Comparison of ENCODE assay signal across 20 cellular contexts in genomic region chr1:204435886-204436271, GRCh38. TPM values are rescaled to one million over a fixed set of nuclear protein-coding genes. Genes with fewer than 3 reads are reported as not detected.
DNase-seq lines count a peak whose midpoint lies in the region; ATAC-seq and TF ChIP-seq lines count a peak whose summit lies in the region.
"Had no signal": no experiment of that assay in that cellular context is flagged by ENCODE, and none has a peak within 500 bp of the region (broad histone marks: within the 10 kb centered on the region; RNA-seq: fewer than 3 reads in every experiment).

No MANE protein-coding gene starts in this region.

- no peak for TF ChIP-seq EP300 in suprapubic skin (IDR thresholded peaks at IDR 0.05)

- peak overlapping the region; percentile 53 for H3K4me3 ChIP-seq in adipocyte (ENCODE audit: low read length)
- H3K4me3 ChIP-seq in muscle layer of colon (ENCODE audit: low read depth in 1 of 2, low read length in 2 of 2) = no peak overlapping the region
- H3K4me3 ChIP-seq in suprapubic skin = no peak overlapping the region
- H3K4me3 ChIP-seq in OCI-LY7 (ENCODE audit: low read depth, low read length, poor library complexity, severe bottlenecking) = no peak overlapping the region
- H3K4me3 ChIP-seq: dorsolateral prefrontal cortex, smooth muscle cell, upper lobe of right lung had no signal

- 48% methylated on average over 3 of the region's 3 CpGs for WGBS in suprapubic skin

- H3K27ac Mint-ChIP-seq in activated naive CD4-positive, alpha-beta T cell treated with anti-CD3 and anti-CD28 coated beads, Interleukin-2, amount 50 U/mL, for 72 hours = peak overlapping the region in 1 of 2 donors; percentile 31
- H3K27ac Mint-ChIP-seq: activated naive CD8-positive, alpha-beta T cell treated with anti-CD3 and anti-CD28 coated beads for 36 hours had no signal

- no peaks in the 10 kb centered on the region for H3K79me2 ChIP-seq in OCI-LY7 (ENCODE audit: insufficient read depth, low read depth, low read length)

- no peak overlapping the region for H2AFZ ChIP-seq in OCI-LY7 (ENCODE audit: low read length)

- DNase-seq in activated naive CD4-positive, alpha-beta T cell treated with anti-CD3 and anti-CD28 coated beads, Interleukin-2, amount 50 U/mL, for 72 hours (ENCODE audit: low spot score in 2 of 2) = no peak
- no peak for DNase-seq in activated naive CD4-positive, alpha-beta T cell treated with Interleukin-2 at 50 U/mL for 16 hours
- DNase-seq in adipocyte (ENCODE audit: low read depth) (peak; percentile 32), suprapubic skin (ENCODE audit: low spot score in 2 of 2) (no peak), putamen (ENCODE audit: low spot score) (no peak), T-helper 9 cell (no peak), OCI-LY7 (ENCODE audit: low spot score) (no peak)
- DNase-seq: ACHN; activated CD4-positive, alpha-beta T cell treated with anti-CD3 and anti-CD28 coated beads, Interleukin-2, amount 50 U/mL, for 1 hour; activated naive CD8-positive, alpha-beta T cell treated with anti-CD3 and anti-CD28 coated beads for 36 hours; CD4-positive, alpha-beta memory T cell; DND-41; dorsolateral prefrontal cortex; islet precursor cell; Kasumi-1; NCI-H1417; NCI-H82; upper lobe of right lung had no signal

- intact Hi-C loops in OCI-LY7 (cut with micrococcal nuclease; ENCODE audit: unreplicated experiment) = no loop called here

- no TSS peak for BruUV-seq in OCI-LY7 (replicated peaks; lab: Mats Ljungman, UMichigan)

- H3K4me1 ChIP-seq in adipocyte (ENCODE audit: control insufficient read depth, insufficient read depth, low read length) = peaks cover 82% of the 10 kb centered on the region
- H3K4me1 ChIP-seq in muscle layer of colon (ENCODE audit: insufficient read depth, low read length) = peaks cover 57% of the 10 kb centered on the region
- peaks cover 65% of the 10 kb centered on the region for H3K4me1 ChIP-seq in suprapubic skin
- no peaks in the 10 kb centered on the region for H3K4me1 ChIP-seq in OCI-LY7 (ENCODE audit: insufficient read depth, low read length, poor library complexity, severe bottlenecking)

- peaks cover 11% of the 10 kb centered on the region for H3K36me3 ChIP-seq in adipocyte (ENCODE audit: control insufficient read depth, insufficient read depth, low read length, severe bottlenecking)
- peaks cover 60% of the 10 kb centered on the region for H3K36me3 ChIP-seq in muscle layer of colon (ENCODE audit: insufficient read depth, low read length)
- peaks cover 44% of the 10 kb centered on the region for H3K36me3 ChIP-seq in suprapubic skin
- H3K36me3 ChIP-seq in OCI-LY7 (ENCODE audit: insufficient read depth, low read length) = peaks cover 2% of the 10 kb centered on the region; the same call in 1 of the 2 replicates

- H3K27me3 ChIP-seq in adipocyte (replicated peaks; ENCODE audit: control insufficient read depth, insufficient read depth, low read length) (no peaks in the 10 kb centered on the region), muscle layer of colon (ENCODE audit: control insufficient read depth in 1 of 2, insufficient read depth in 2 of 2, low read length in 2 of 2) (no peaks in the 10 kb centered on the region), suprapubic skin (no peaks in the 10 kb centered on the region)
- H3K27me3 ChIP-seq: dorsolateral prefrontal cortex, upper lobe of right lung had no signal

- no peak for TF ChIP-seq POLR2A in suprapubic skin (IDR thresholded peaks at IDR 0.05)

- no peak overlapping the region for H3K4me2 ChIP-seq in OCI-LY7 (ENCODE audit: low read length)
- H3K4me2 ChIP-seq: smooth muscle cell had no signal

- CTCF ChIA-PET in OCI-LY7 (lab: Charles Lee; ENCODE audit: unreplicated experiment) = no interaction called here

- POLR2A ChIA-PET in OCI-LY7 (lab: Charles Lee) = interaction anchor here (0.7 kb wide), 1 partner anchor 72 kb away, joined by 3 read pairs; no protein-coding TSS in a partner anchor

- no peaks in the 10 kb centered on the region for H3K9me3 Mint-ChIP-seq in activated naive CD4-positive, alpha-beta T cell treated with anti-CD3 and anti-CD28 coated beads, Interleukin-2, amount 50 U/mL, for 72 hours
- H3K9me3 Mint-ChIP-seq: activated naive CD8-positive, alpha-beta T cell treated with anti-CD3 and anti-CD28 coated beads for 36 hours; CD4-positive, alpha-beta memory T cell had no signal

- H3K9ac ChIP-seq in adipocyte (ENCODE audit: low read length) = peak overlapping the region; percentile 62
- H3K9ac ChIP-seq in muscle layer of colon (ENCODE audit: low read length) = no peak overlapping the region

- no peak for TF ChIP-seq CTCF in suprapubic skin (IDR thresholded peaks at IDR 0.05)
- no peak for TF ChIP-seq CTCF in OCI-LY7 (conservative IDR thresholded peaks at IDR 0.05; ENCODE audit: low read length)

- no peaks in the 10 kb centered on the region for H3K9me2 ChIP-seq in OCI-LY7 (ENCODE audit: insufficient read depth, low read length)

- no peaks in the 10 kb centered on the region for H3K9me3 ChIP-seq in adipocyte (ENCODE audit: control insufficient read depth, low read length)
- H3K9me3 ChIP-seq in muscle layer of colon (ENCODE audit: low read length) = no peaks in the 10 kb centered on the region
- no peaks in the 10 kb centered on the region for H3K9me3 ChIP-seq in suprapubic skin
- no peaks in the 10 kb centered on the region for H3K9me3 ChIP-seq in OCI-LY7 (ENCODE audit: low read length)
- H3K9me3 ChIP-seq: upper lobe of right lung had no signal

- H4K20me1 ChIP-seq in OCI-LY7 (ENCODE audit: insufficient read depth, low read length) = no peaks in the 10 kb centered on the region

- ATAC-seq in activated naive CD4-positive, alpha-beta T cell treated with anti-CD3 and anti-CD28 coated beads, Interleukin-2, amount 50 U/mL, for 72 hours = peak; percentile 65 to 69

- peaks cover 4 to 13% of the 10 kb centered on the region in 2 donors for H3K36me3 Mint-ChIP-seq in activated naive CD4-positive, alpha-beta T cell treated with anti-CD3 and anti-CD28 coated beads, Interleukin-2, amount 50 U/mL, for 72 hours

- H3K27ac ChIP-seq in muscle layer of colon (ENCODE audit: low read depth, low read length) (peak overlapping the region; percentile 41), suprapubic skin (peak overlapping the region; percentile 26), OCI-LY7 (ENCODE audit: low read depth, low read length, poor library complexity, severe bottlenecking) (no peak overlapping the region)
- H3K27ac ChIP-seq: upper lobe of right lung had no signal

RNA-seq across cellular contexts. Expression of gene PPP1R15B, which starts 24.3 kb away (rescaled TPM):
- 100 to 1,000 TPM in 1 of 2 donors, 10 to 100 TPM in 1; 54.6 to 138 TPM for total RNA-seq in activated naive CD4-positive, alpha-beta T cell treated with anti-CD3 and anti-CD28 coated beads, Interleukin-2, amount 50 U/mL, for 72 hours
- total RNA-seq in suprapubic skin (10 to 100 TPM; 51.2 to 66.4 (median 56.7) TPM), OCI-LY7 (2022) (79.2 and 91.3 TPM in 2 replicates)
- total RNA-seq in OCI-LY7 (2014; rRNA removed; shearing (Covaris generic)) = 63.5 and 72.6 TPM in 2 replicates

RNA-seq across cellular contexts. Expression of gene PIK3C2B, which starts 58.7 kb away (rescaled TPM):
- 10 to 100 TPM; 26.3 to 65.6 TPM for total RNA-seq in activated naive CD4-positive, alpha-beta T cell treated with anti-CD3 and anti-CD28 coated beads, Interleukin-2, amount 50 U/mL, for 72 hours
- total RNA-seq in suprapubic skin (100 to 1,000 TPM in 2 of 4 donors, 10 to 100 TPM in 2; 70.7 to 162 (median 94.5) TPM), OCI-LY7 (2022) (36.3 and 43.9 TPM in 2 replicates)
- total RNA-seq in OCI-LY7 (2014; rRNA removed; shearing (Covaris generic)) = 11.9 and 12.5 TPM in 2 replicates
